In the genomic region with DNA sequence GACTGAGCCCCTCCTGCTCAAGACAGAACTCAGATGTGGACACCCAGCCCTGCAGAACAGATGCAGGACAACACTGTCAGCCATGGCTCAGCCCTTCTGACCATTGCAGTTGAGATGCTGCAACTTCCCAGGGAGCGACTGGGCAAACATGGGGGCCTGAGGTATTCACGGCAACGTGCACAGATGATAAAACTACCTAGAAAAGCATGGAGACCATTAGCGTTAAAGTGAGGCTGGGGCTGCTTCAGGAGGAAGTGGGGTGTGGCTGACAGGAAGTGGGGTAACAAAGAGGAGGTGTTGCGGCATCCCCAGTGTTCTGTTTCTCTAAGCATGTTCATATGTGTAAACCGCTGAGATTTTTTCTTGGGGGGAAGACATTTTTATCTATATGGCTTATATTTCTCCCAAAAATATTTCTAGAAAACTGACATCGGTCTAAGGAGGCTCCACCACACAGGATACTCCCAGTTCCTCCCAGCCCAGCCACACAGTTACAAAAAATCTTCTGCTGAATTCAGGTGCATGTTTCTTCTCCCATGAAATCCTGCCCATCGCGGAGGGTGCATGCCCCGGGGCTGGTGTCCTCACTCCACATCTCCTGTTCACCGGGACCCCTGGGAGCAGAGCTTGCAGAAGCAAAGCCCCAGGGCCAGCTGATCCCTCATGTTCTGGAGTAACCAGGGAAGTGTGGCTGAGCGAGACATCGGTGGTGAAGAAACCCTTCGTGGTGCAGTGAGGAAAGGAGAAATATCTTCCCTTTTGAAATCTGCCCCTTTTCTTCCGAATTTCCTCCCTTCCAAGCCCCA, we compare ENCODE assay signal across 10 cellular contexts. TPM values are rescaled to one million over a fixed set of nuclear protein-coding genes. Genes with fewer than 3 reads are reported as not detected.
A peak's percentile ranks its signal among the peaks of the same experiment; 100 is the strongest.
DNase-seq lines count a peak whose midpoint lies in the region; TF ChIP-seq lines count a peak whose summit lies in the region.
"Had no signal": no experiment of that assay in that cellular context is flagged by ENCODE, and none has a peak within 500 bp of the region (broad histone marks: within the 10 kb centered on the region; RNA-seq: fewer than 3 reads in every experiment).

No MANE protein-coding gene starts in this region.

- H4K20me1 ChIP-seq in mammary epithelial cell (ENCODE audit: insufficient read depth, low read length) = no peaks in the 10 kb centered on the region

- H3K4me1 ChIP-seq in mammary epithelial cell (ENCODE audit: insufficient read depth, low read length) (peaks cover 5% of the 10 kb centered on the region), parathyroid adenoma (peaks cover 45% of the 10 kb centered on the region)

- H3K9ac ChIP-seq in mammary epithelial cell (ENCODE audit: insufficient read depth, low read length) = no peak overlapping the region
- no peak overlapping the region for H3K9ac ChIP-seq in parathyroid adenoma

- no peak for TF ChIP-seq CTCF in HL-60 (IDR thresholded peaks at IDR 0.05; ENCODE audit: insufficient read depth, low read length)
- TF ChIP-seq CTCF in mammary epithelial cell (conservative IDR thresholded peaks at IDR 0.05 in 1 of 2, IDR thresholded peaks at IDR 0.05 in 1 of 2; ENCODE audit: extremely low read depth in 1 of 2, insufficient read depth in 1 of 2, low read depth in 1 of 2, low read length in 2 of 2) = no peak
- TF ChIP-seq CTCF in parathyroid adenoma (IDR thresholded peaks at IDR 0.05) = no peak

- DNase-seq in HL-60 (ENCODE audit: low read depth in 1 of 2, low spot score in 1 of 2) = peak; percentile 71 to 89
- DNase-seq in T-helper 2 cell treated with Interferon-gamma antibody and Interleukin-4, amounts not matched to agents 5 μg/mL and 100 μg/mL, for 36 hours (ENCODE audit: low spot score) = no peak
- DNase-seq in mammary epithelial cell = no peak
- no peak for DNase-seq in COR-L47 (lab: John Stamatoyannopoulos, UW)
- no peak for DNase-seq in GM03348 (ENCODE audit: low spot score)
- DNase-seq in NCI-H2227 (lab: John Stamatoyannopoulos, UW; ENCODE audit: unreplicated experiment) = no peak
- DNase-seq: effector CD8-positive, alpha-beta T cell; NCI-H1092 treated with DMSO at 0.1 percent for 48 hours had no signal

- H3K79me2 ChIP-seq in mammary epithelial cell (ENCODE audit: insufficient read depth, low read length) = no peaks in the 10 kb centered on the region
- H3K79me2 ChIP-seq in parathyroid adenoma = peaks cover 11% of the 10 kb centered on the region

- H3K4me3 ChIP-seq in HL-60 (replicated peaks; ENCODE audit: insufficient read depth, low read length) (no peak overlapping the region), mammary epithelial cell (replicated peaks in 1 of 3; ENCODE audit: insufficient read depth in 1 of 3, low read depth in 2 of 3, low read length in 3 of 3) (no peak overlapping the region), parathyroid adenoma (ENCODE audit: low read depth, low read length) (no peak overlapping the region)

- H3K4me1 Mint-ChIP-seq in T-helper 2 cell treated with Interferon-gamma antibody and Interleukin-4, amounts not matched to agents 5 μg/mL and 100 μg/mL, for 36 hours (ENCODE audit: low read depth) = peaks cover 54% of the 10 kb centered on the region

- in situ Hi-C loops in mammary epithelial cell (cut with MboI; ENCODE audit: low sequenced_read_pairs in 2 of 2) = no loop called here

- peak overlapping the region; percentile 82 for H3K27ac Mint-ChIP-seq in T-helper 2 cell treated with Interferon-gamma antibody and Interleukin-4, amounts not matched to agents 5 μg/mL and 100 μg/mL, for 36 hours

- H3K27me3 ChIP-seq in HL-60 (ENCODE audit: insufficient read depth, poor library complexity, severe bottlenecking) = no peaks in the 10 kb centered on the region
- no peaks in the 10 kb centered on the region for H3K27me3 ChIP-seq in mammary epithelial cell (ENCODE audit: insufficient read depth, low read length)
- H3K27me3 ChIP-seq in parathyroid adenoma (ENCODE audit: control insufficient read depth, insufficient read depth, low read length) = no peaks in the 10 kb centered on the region

- H3K36me3 Mint-ChIP-seq in T-helper 2 cell treated with Interferon-gamma antibody and Interleukin-4, amounts not matched to agents 5 μg/mL and 100 μg/mL, for 36 hours (ENCODE audit: low read depth) = no peaks in the 10 kb centered on the region

- no peaks in the 10 kb centered on the region for H3K27me3 Mint-ChIP-seq in T-helper 2 cell treated with Interferon-gamma antibody and Interleukin-4, amounts not matched to agents 5 μg/mL and 100 μg/mL, for 36 hours (ENCODE audit: low read depth)

- H3K9me3 Mint-ChIP-seq in T-helper 2 cell treated with Interferon-gamma antibody and Interleukin-4, amounts not matched to agents 5 μg/mL and 100 μg/mL, for 36 hours = no peaks in the 10 kb centered on the region

- peak overlapping the region; percentile 65 for H3K27ac ChIP-seq in HL-60 (replicated peaks)
- no peak overlapping the region for H3K27ac ChIP-seq in mammary epithelial cell (ENCODE audit: insufficient read depth, low read depth, low read length)
- no peak overlapping the region for H3K27ac ChIP-seq in parathyroid adenoma

- no peaks in the 10 kb centered on the region for H3K36me3 ChIP-seq in mammary epithelial cell (ENCODE audit: insufficient read depth, low read length)
- H3K36me3 ChIP-seq in parathyroid adenoma (ENCODE audit: control insufficient read depth, insufficient read depth, low read length) = no peaks in the 10 kb centered on the region

- no peaks in the 10 kb centered on the region for H3K9me3 ChIP-seq in mammary epithelial cell (replicated peaks; ENCODE audit: insufficient read depth, low read length)
- no peaks in the 10 kb centered on the region for H3K9me3 ChIP-seq in parathyroid adenoma (ENCODE audit: control insufficient read depth, low read length)

- no TSS peak for BruUV-seq in mammary epithelial cell (replicated peaks; lab: Mats Ljungman, UMichigan)

- H2AFZ ChIP-seq in mammary epithelial cell (ENCODE audit: low read depth, low read length) = peak overlapping the region; percentile 28
- peak overlapping the region; percentile 20 for H2AFZ ChIP-seq in parathyroid adenoma

- intact Hi-C loops in mammary epithelial cell (cut with micrococcal nuclease) = no loop called here

- dilution Hi-C loops in mammary epithelial cell (cut with HindIII; ENCODE audit: low sequenced_read_pairs) = no loop called here

- WGBS in mammary epithelial cell (ENCODE audit: low coverage, missing lambda C conversion rate) = 74% methylated on average over 15 of the region's 15 CpGs

- peak overlapping the region; percentile 70 for H3K4me3 Mint-ChIP-seq in T-helper 2 cell treated with Interferon-gamma antibody and Interleukin-4, amounts not matched to agents 5 μg/mL and 100 μg/mL, for 36 hours

- CTCF ChIA-PET in mammary epithelial cell (lab: Charles Lee; ENCODE audit: low non-redundant PET) = no interaction called here

- no peak overlapping the region for H3K4me2 ChIP-seq in mammary epithelial cell (ENCODE audit: insufficient read depth, low read depth, low read length)
- no peak overlapping the region for H3K4me2 ChIP-seq in parathyroid adenoma (ENCODE audit: low read length)

RNA-seq across cellular contexts. Expression of a gene that starts 1.1 kb away (rescaled TPM):
- not detected for total RNA-seq in mammary epithelial cell
- not detected for polyA plus RNA-seq in mammary epithelial cell
- not detected for polyA minus RNA-seq in mammary epithelial cell
- total RNA-seq: G401 had no signal

RNA-seq across cellular contexts. Expression of a gene that starts 15.4 kb away (rescaled TPM):
- 10 to 100 TPM in 1 of 2 donors, 1 to 10 TPM in 1; 5.5 to 10.2 TPM for total RNA-seq in mammary epithelial cell
- 4.3 TPM for polyA plus RNA-seq in mammary epithelial cell
- 2.4 TPM for polyA minus RNA-seq in mammary epithelial cell

RNA-seq across cellular contexts. Expression of a gene that starts 18.5 kb away (rescaled TPM):
- total RNA-seq in mammary epithelial cell = not detected
- polyA plus RNA-seq in mammary epithelial cell = not detected
- polyA minus RNA-seq in mammary epithelial cell = not detected
- total RNA-seq: G401 had no signal

RNA-seq across cellular contexts. Expression of a gene that starts 40.9 kb away (rescaled TPM):
- under 1 TPM; 0.50 to 0.80 TPM for total RNA-seq in mammary epithelial cell
- polyA plus RNA-seq in mammary epithelial cell = 0.65 TPM
- not detected for polyA minus RNA-seq in mammary epithelial cell
- total RNA-seq: G401 had no signal

RNA-seq across cellular contexts. Expression of a gene that starts 58.7 kb away (rescaled TPM):
- total RNA-seq in mammary epithelial cell = under 1 TPM; 0.28 to 0.83 TPM
- 0.62 TPM for polyA plus RNA-seq in mammary epithelial cell
- not detected for polyA minus RNA-seq in mammary epithelial cell
- total RNA-seq: G401 had no signal

Comparison
In these comparisons a context has a peak if more than half of its experiments do, and no peak if none do; other contexts are left out.
1. DNase-seq: peak in HL-60 (2 of 2); none in T-helper 2 cell treated with Interferon-gamma antibody and Interleukin-4, amounts not matched to agents 5 μg/mL and 100 μg/mL, for 36 hours (single experiment), mammary epithelial cell (single experiment), COR-L47 (single experiment), GM03348 (single experiment) and NCI-H2227 (single experiment).